Comparison of ENCODE assay signal across 17 cellular contexts in genomic region chr9:121277026-121277425, GRCh38. TPM values are rescaled to one million over a fixed set of nuclear protein-coding genes. Genes with fewer than 3 reads are reported as not detected.
DNase-seq lines count a peak whose midpoint lies in the region; TF ChIP-seq lines count a peak whose summit lies in the region.
"Had no signal": no experiment of that assay in that cellular context is flagged by ENCODE, and none has a peak within 500 bp of the region (broad histone marks: within the 10 kb centered on the region; RNA-seq: fewer than 3 reads in every experiment).

No MANE protein-coding gene starts in this region.

- H3K79me2 ChIP-seq in ACC112 (ENCODE audit: control insufficient read depth, insufficient read depth, low read length, unreplicated experiment) = peaks cover 58% of the 10 kb centered on the region
- H3K79me2 ChIP-seq: parathyroid adenoma had no signal

- H3K27me3 ChIP-seq in ACC112 (ENCODE audit: insufficient read depth, low read length) (no peaks in the 10 kb centered on the region), ascending aorta (no peaks in the 10 kb centered on the region), layer of hippocampus (ENCODE audit: control insufficient read depth, insufficient read depth, low read length) (no peaks in the 10 kb centered on the region), skeletal muscle tissue (ENCODE audit: control insufficient read depth in 3 of 3, insufficient read depth in 3 of 3, low read length in 3 of 3) (no peaks in the 10 kb centered on the region), thyroid gland (no peaks in the 10 kb centered on the region)
- H3K27me3 ChIP-seq: body of pancreas, MG63, SJCRH30 had no signal

- intact Hi-C loops in ascending aorta (cut with DNase I) = loop anchor here (10.0 kb wide), 1 partner anchor 202 kb away; the partner anchor contains the start of gene CNTRL
- intact Hi-C loops in thyroid gland (cut with DNase I) = no loop called here

- peaks cover 78% of the 10 kb centered on the region for H3K4me1 ChIP-seq in ACC112 (ENCODE audit: control insufficient read depth, insufficient read depth, low read length, unreplicated experiment)
- H3K4me1 ChIP-seq in ascending aorta = peaks cover 72 to 93% of the 10 kb centered on the region in 2 donors
- H3K4me1 ChIP-seq in skeletal muscle tissue (ENCODE audit: control insufficient read depth in 3 of 3, insufficient read depth in 3 of 3, low read length in 3 of 3) = peaks cover 51 to 62% (median 56%) of the 10 kb centered on the region in 3 donors
- H3K4me1 ChIP-seq in thyroid gland = peaks cover 35 to 62% of the 10 kb centered on the region in 2 donors

- no peak for TF ChIP-seq POLR2A in thyroid gland (IDR thresholded peaks at IDR 0.05)

- 89 to 91% methylated on average over 1 of the region's 1 CpG for WGBS in thyroid gland, 2 donors

- no peak overlapping the region for H2AFZ ChIP-seq in ACC112 (ENCODE audit: low read length, unreplicated experiment)
- H2AFZ ChIP-seq: parathyroid adenoma had no signal

- no peak for DNase-seq in ascending aorta (ENCODE audit: low spot score in 2 of 2)
- no peak for DNase-seq in NCI-H446 treated with DMSO at 0.1 percent for 48 hours (lab: John Stamatoyannopoulos, UW)
- DNase-seq in NCI-H2171 (lab: John Stamatoyannopoulos, UW) = no peak
- DNase-seq in thyroid gland = no peak
- no peak for DNase-seq in RPMI8226
- DNase-seq: activated CD8-positive, alpha-beta memory T cell treated with anti-CD3 and anti-CD28 coated beads for 24 hours; activated effector memory CD4-positive, alpha-beta T cell treated with Interleukin-2 at 50 U/mL for 16 hours; body of pancreas; effector CD8-positive, alpha-beta T cell; MG63; midbrain; NCI-H2107; SJCRH30 had no signal

- H3K4me3 ChIP-seq in ACC112 (ENCODE audit: low read depth, low read length) (no peak overlapping the region), ascending aorta (peak overlapping the region in 1 of 2 donors; percentile 2), skeletal muscle tissue (ENCODE audit: low read length in 3 of 3) (no peak overlapping the region), thyroid gland (replicated peaks in 1 of 3) (no peak overlapping the region)
- H3K4me3 ChIP-seq: body of pancreas, MG63, SJCRH30 had no signal

- H3K27ac ChIP-seq in ACC112 (ENCODE audit: low read depth, low read length) = peak overlapping the region; percentile 88
- H3K27ac ChIP-seq in ascending aorta = peak overlapping the region; percentile 98 to 99
- H3K27ac ChIP-seq in layer of hippocampus (ENCODE audit: low read depth, low read length) = peak overlapping the region; percentile 54
- H3K27ac ChIP-seq in skeletal muscle tissue (ENCODE audit: low read depth, low read length) = peak overlapping the region; percentile 73
- H3K27ac ChIP-seq in thyroid gland = peak overlapping the region in 1 of 3 donors; percentile 95
- H3K27ac ChIP-seq: body of pancreas, parathyroid adenoma, SJCRH30 had no signal

- no peak overlapping the region for H3K9ac ChIP-seq in skeletal muscle tissue (ENCODE audit: low read depth in 1 of 3, low read length in 3 of 3)
- H3K9ac ChIP-seq: parathyroid adenoma had no signal

- TF ChIP-seq CTCF in ascending aorta (IDR thresholded peaks at IDR 0.05) = no peak
- TF ChIP-seq CTCF in thyroid gland (IDR thresholded peaks at IDR 0.05) = no peak

- no peaks in the 10 kb centered on the region for H3K9me3 ChIP-seq in ascending aorta
- no peaks in the 10 kb centered on the region for H3K9me3 ChIP-seq in skeletal muscle tissue (ENCODE audit: control insufficient read depth in 3 of 3, low read length in 3 of 3)
- H3K9me3 ChIP-seq in thyroid gland = no peaks in the 10 kb centered on the region
- H3K9me3 ChIP-seq: body of pancreas, MG63, SJCRH30 had no signal

- no peaks in the 10 kb centered on the region for H3K36me3 ChIP-seq in ACC112 (ENCODE audit: insufficient read depth, low read length)
- H3K36me3 ChIP-seq in ascending aorta = no peaks in the 10 kb centered on the region
- no peaks in the 10 kb centered on the region for H3K36me3 ChIP-seq in skeletal muscle tissue (ENCODE audit: control insufficient read depth in 3 of 3, insufficient read depth in 3 of 3, low read length in 3 of 3)
- H3K36me3 ChIP-seq in thyroid gland = no peaks in the 10 kb centered on the region
- H3K36me3 ChIP-seq: SJCRH30 had no signal

RNA-seq across cellular contexts. Expression of gene GSN, which starts 9.1 kb away (rescaled TPM):
- total RNA-seq in ascending aorta = 3,012 TPM
- total RNA-seq in skeletal muscle tissue = 342 TPM
- 1,000 to 10,000 TPM; 1,151 to 1,624 (median 1,443) TPM for total RNA-seq in thyroid gland
